Comparison of ENCODE assay signal across 8 cellular contexts in genomic region chr6:90478789-90479602, GRCh38.
A peak's percentile ranks its signal among the peaks of the same experiment; 100 is the strongest.
DNase-seq lines count a peak whose midpoint lies in the region; ATAC-seq and TF ChIP-seq lines count a peak whose summit lies in the region.

No MANE protein-coding gene starts in this region.

- intact Hi-C loops in transverse colon (cut with DNase I; ENCODE audit: low total_unique reads): no loop called here

- no peak overlapping the region for H3K27ac ChIP-seq in foreskin keratinocyte
- no peak overlapping the region for H3K27ac ChIP-seq in osteoblast (ENCODE audit: low read depth, low read length)
- no peak overlapping the region for H3K27ac ChIP-seq in transverse colon

- peak overlapping the region; percentile 40 for H3K4me2 ChIP-seq in osteoblast (ENCODE audit: insufficient read depth, low read length)

- TF ChIP-seq CTCF in GM12864 (IDR thresholded peaks at IDR 0.05; ENCODE audit: low read depth, low read length, missing control alignments): peak; percentile 79
- peak; percentile 98 for TF ChIP-seq CTCF in foreskin keratinocyte (conservative IDR thresholded peaks at IDR 0.05)
- TF ChIP-seq CTCF in osteoblast (IDR thresholded peaks at IDR 0.05; ENCODE audit: extremely low read depth, low read depth, low read length): peak; percentile 95
- TF ChIP-seq CTCF in transverse colon (IDR thresholded peaks at IDR 0.05): peak; percentile 82 to 93 (median 91)

- in situ Hi-C loops in transverse colon (cut with MboI; ENCODE audit: low pct_ligation_motif_present in 1 of 4, low pct_unique_long_range_greater_than_20kb in 1 of 4, low sequenced_read_pairs in 3 of 4): loop anchor here in 2 of 4 donors (10.0 to 25.0 kb wide), 2 partner anchors 174 to 1042 kb away; partner anchors contain the start of gene ANKRD6 (in 1 of the 2)

- no peaks in the 10 kb centered on the region for H3K9me3 ChIP-seq in osteoblast (ENCODE audit: low read depth, low read length)
- no peaks in the 10 kb centered on the region for H3K9me3 ChIP-seq in transverse colon

- no peaks in the 10 kb centered on the region for H3K36me3 ChIP-seq in osteoblast (ENCODE audit: insufficient read depth, low read length)
- no peaks in the 10 kb centered on the region for H3K36me3 ChIP-seq in transverse colon

- peak; percentile 85 for ATAC-seq in HG02610 (IDR thresholded peaks at IDR 0.05; ENCODE audit: unreplicated experiment)
- ATAC-seq in foreskin keratinocyte: peak; percentile 100

- H3K4me1 ChIP-seq in foreskin keratinocyte (peaks cover 6% of the 10 kb centered on the region), osteoblast (ENCODE audit: insufficient read depth, low read length) (peaks cover 6% of the 10 kb centered on the region), transverse colon (peaks cover 0 to 8% (median 2%) of the 10 kb centered on the region in 4 donors)

- H3K27me3 ChIP-seq in foreskin keratinocyte (no peaks in the 10 kb centered on the region), osteoblast (ENCODE audit: insufficient read depth, low read length) (peaks cover 6% of the 10 kb centered on the region), transverse colon (no peaks in the 10 kb centered on the region)

- peak overlapping the region; percentile 39 for H2AFZ ChIP-seq in osteoblast (ENCODE audit: low read length)

- H3K4me3 ChIP-seq in GM12864 (ENCODE audit: low read depth, low read length): no peak overlapping the region
- H3K4me3 ChIP-seq in osteoblast (ENCODE audit: insufficient read depth, low read length): no peak overlapping the region
- no peak overlapping the region for H3K4me3 ChIP-seq in transverse colon

- DNase-seq in GM12864 (ENCODE audit: low read depth) (no peak), NAMALWA (ENCODE audit: low spot score) (peak; percentile 94), SIG-M5 treated with dmso at 0.1 percent for 504 hours (lab: John Stamatoyannopoulos, UW; ENCODE audit: unreplicated experiment) (peak; percentile 87), foreskin keratinocyte (peak; percentile 81 to 88), osteoblast (ENCODE audit: insufficient read length, low spot score, missing footprints) (peak; percentile 89), transverse colon (peak; percentile 89)
- DNase-seq in activated effector memory CD4-positive, alpha-beta T cell treated with anti-CD3 and anti-CD28 coated beads, Interleukin-2, amount 50 U/mL, for 16 hours: peak; percentile 92

- no peaks in the 10 kb centered on the region for H3K79me2 ChIP-seq in osteoblast (ENCODE audit: insufficient read depth, low read length)

- no peaks in the 10 kb centered on the region for H4K20me1 ChIP-seq in osteoblast (ENCODE audit: insufficient read depth, low read length)

- 38 to 100% methylated on average over 2 to 15 of the region's 15 CpGs for WGBS in transverse colon (ENCODE audit: low coverage in 1 of 2), 2 donors

- no peak for TF ChIP-seq POLR2A in transverse colon (IDR thresholded peaks at IDR 0.05)

- no peak for TF ChIP-seq EP300 in transverse colon (IDR thresholded peaks at IDR 0.05; ENCODE audit: low read depth)
